ENCODE assay signal across 9 cellular contexts in genomic region chr1:15027515-15027948, GRCh38.
DNase-seq lines count a peak whose midpoint lies in the region; ATAC-seq and TF ChIP-seq lines count a peak whose summit lies in the region.
"Had no signal": no experiment of that assay in that cellular context is flagged by ENCODE, and none has a peak within 500 bp of the region (broad histone marks: within the 10 kb centered on the region; RNA-seq: fewer than 3 reads in every experiment).

No MANE protein-coding gene starts in this region.

- no peaks in the 10 kb centered on the region for H3K9me3 Mint-ChIP-seq in activated T-cell treated with anti-CD3 and anti-CD28 coated beads, Interleukin-2, amount 50 U/mL, for 24 hours
- H3K9me3 Mint-ChIP-seq: activated naive CD4-positive, alpha-beta T cell treated with anti-CD3 and anti-CD28 coated beads, Interleukin-2, amount 50 U/mL, for 24 hours had no signal

- H4K20me1 ChIP-seq in osteoblast (ENCODE audit: insufficient read depth, low read length): peaks cover 17% of the 10 kb centered on the region

- H3K36me3 Mint-ChIP-seq in activated T-cell treated with anti-CD3 and anti-CD28 coated beads, Interleukin-2, amount 50 U/mL, for 24 hours (ENCODE audit: low read depth): no peaks in the 10 kb centered on the region
- H3K36me3 Mint-ChIP-seq: activated naive CD4-positive, alpha-beta T cell treated with anti-CD3 and anti-CD28 coated beads, Interleukin-2, amount 50 U/mL, for 24 hours had no signal

- peaks cover 20% of the 10 kb centered on the region for H3K4me1 ChIP-seq in osteoblast (ENCODE audit: insufficient read depth, low read length)

- DNase-seq in NCI-H526 (lab: John Stamatoyannopoulos, UW) (peak; percentile 25 to 74), NCI-H526 treated with DMSO at 0.1 percent for 48 hours (lab: John Stamatoyannopoulos, UW) (no peak), NCI-H1694 (lab: John Stamatoyannopoulos, UW) (peak; percentile 57), foreskin melanocyte (peak; percentile 25), osteoblast (ENCODE audit: insufficient read length, low spot score, missing footprints) (peak; percentile 98)
- peak; percentile 52 for DNase-seq in activated T-cell treated with anti-CD3 and anti-CD28 coated beads, Interleukin-2, amount 50 U/mL, for 24 hours

- peak overlapping the region; percentile 57 for H3K27ac ChIP-seq in osteoblast (ENCODE audit: low read depth, low read length)

- no peaks in the 10 kb centered on the region for H3K4me1 Mint-ChIP-seq in activated T-cell treated with anti-CD3 and anti-CD28 coated beads, Interleukin-2, amount 50 U/mL, for 24 hours (ENCODE audit: low read depth)
- H3K4me1 Mint-ChIP-seq: activated naive CD4-positive, alpha-beta T cell treated with anti-CD3 and anti-CD28 coated beads, Interleukin-2, amount 50 U/mL, for 24 hours had no signal

- H3K27ac Mint-ChIP-seq in activated T-cell treated with anti-CD3 and anti-CD28 coated beads, Interleukin-2, amount 50 U/mL, for 24 hours: no peak overlapping the region
- H3K27ac Mint-ChIP-seq: activated naive CD4-positive, alpha-beta T cell treated with anti-CD3 and anti-CD28 coated beads, Interleukin-2, amount 50 U/mL, for 24 hours had no signal

- H3K27me3 ChIP-seq in osteoblast (ENCODE audit: insufficient read depth, low read length): no peaks in the 10 kb centered on the region

- no peak overlapping the region for H2AFZ ChIP-seq in osteoblast (ENCODE audit: low read length)

- no peaks in the 10 kb centered on the region for H3K36me3 ChIP-seq in osteoblast (ENCODE audit: insufficient read depth, low read length)

- no peaks in the 10 kb centered on the region for H3K27me3 Mint-ChIP-seq in activated T-cell treated with anti-CD3 and anti-CD28 coated beads, Interleukin-2, amount 50 U/mL, for 24 hours
- H3K27me3 Mint-ChIP-seq: activated naive CD4-positive, alpha-beta T cell treated with anti-CD3 and anti-CD28 coated beads, Interleukin-2, amount 50 U/mL, for 24 hours had no signal

- no peak for ATAC-seq in GM21723 (IDR thresholded peaks at IDR 0.05; ENCODE audit: unreplicated experiment)
- ATAC-seq in GM18519 (IDR thresholded peaks at IDR 0.05; ENCODE audit: low FRiP score, unreplicated experiment): no peak

- peaks cover 7% of the 10 kb centered on the region for H3K79me2 ChIP-seq in osteoblast (ENCODE audit: insufficient read depth, low read length)

- H3K4me3 ChIP-seq in osteoblast (ENCODE audit: insufficient read depth, low read length): peak overlapping the region; percentile 9

- peak; percentile 96 for TF ChIP-seq CTCF in osteoblast (IDR thresholded peaks at IDR 0.05; ENCODE audit: extremely low read depth, low read depth, low read length)

- H3K9me3 ChIP-seq in osteoblast (ENCODE audit: low read depth, low read length): no peaks in the 10 kb centered on the region

- peak overlapping the region; percentile 37 for H3K4me2 ChIP-seq in osteoblast (ENCODE audit: insufficient read depth, low read length)

- H3K4me3 Mint-ChIP-seq in activated T-cell treated with anti-CD3 and anti-CD28 coated beads, Interleukin-2, amount 50 U/mL, for 24 hours: no peak overlapping the region
- H3K4me3 Mint-ChIP-seq: activated naive CD4-positive, alpha-beta T cell treated with anti-CD3 and anti-CD28 coated beads, Interleukin-2, amount 50 U/mL, for 24 hours had no signal
